Comparison of ENCODE assay signal across 23 cellular contexts in the genomic region with DNA sequence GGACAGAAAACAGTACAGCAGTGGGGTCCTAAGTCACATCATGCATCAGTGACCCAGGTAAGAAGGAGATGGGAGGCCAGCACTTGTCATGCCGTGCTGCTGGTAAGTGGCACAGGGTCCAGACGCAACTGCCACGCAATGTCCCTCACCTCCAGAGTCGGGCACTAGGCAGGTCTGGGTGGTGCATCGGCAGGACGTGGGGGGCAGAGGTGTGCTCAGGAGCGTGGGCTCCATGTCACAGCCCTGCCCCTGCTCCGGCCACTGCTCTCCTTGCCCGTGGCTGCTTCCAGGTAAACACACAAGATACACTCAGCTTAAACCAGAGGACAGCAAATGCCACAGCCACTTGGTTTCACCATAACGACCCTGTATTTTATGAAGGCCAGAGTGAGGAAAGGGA. TPM values are rescaled to one million over a fixed set of nuclear protein-coding genes. Genes with fewer than 3 reads are reported as not detected.
"Had no signal": no experiment of that assay in that cellular context is flagged by ENCODE, and none has a peak within 500 bp of the region (broad histone marks: within the 10 kb centered on the region; RNA-seq: fewer than 3 reads in every experiment).

No MANE protein-coding gene starts in this region.

- H3K9me3 ChIP-seq: left lung, pancreas, right lobe of liver, thyroid gland had no signal

- ATAC-seq: activated T-cell treated with anti-CD3 and anti-CD28 coated beads, Interleukin-2, amount 50 U/mL, for 72 hours; left lung; pancreas; right lobe of liver had no signal

- H3K4me1 ChIP-seq: left lung had no signal

- H3K27me3 ChIP-seq: cardiac muscle cell, left lung, pancreas, right lobe of liver, thyroid gland had no signal

- H3K4me1 Mint-ChIP-seq: activated naive CD8-positive, alpha-beta T cell treated with anti-CD3 and anti-CD28 coated beads, Interleukin-2, amount 10 ng/mL, durations not matched to agents 7 days and 5 days; natural killer cell had no signal

- H3K36me3 ChIP-seq: cardiac muscle cell, left lung, pancreas, right lobe of liver, thyroid gland had no signal

- H3K4me3 ChIP-seq: cardiac muscle cell, left lung, pancreas, right lobe of liver, skin epidermis, thyroid gland had no signal

- H3K27ac ChIP-seq: cardiac muscle cell, left lung, pancreas, right lobe of liver, skin epidermis, thyroid gland had no signal

- H3K4me3 Mint-ChIP-seq: activated CD4-positive, alpha-beta memory T cell treated with anti-CD3 and anti-CD28 coated beads for 36 hours; activated naive CD4-positive, alpha-beta T cell treated with anti-CD3 and anti-CD28 coated beads for 36 hours; activated naive CD8-positive, alpha-beta T cell treated with anti-CD3 and anti-CD28 coated beads, Interleukin-2, amount 10 ng/mL, durations not matched to agents 7 days and 5 days; activated T-cell treated with anti-CD3 and anti-CD28 coated beads, Interleukin-2, amount 50 U/mL, for 72 hours; dendritic cell treated with granulocyte-macrophage colony-stimulating factor and Interleukin-4, amounts not matched to agents 40 ng/mL and 50 ng/mL, for 4 days; mesothelial cell of epicardium; natural killer cell; T-helper 1 cell treated with Interleukin-12 subunit alpha and Interleukin-12 subunit beta and Interleukin-4 antibody, amounts not matched to agents 30 μg/mL and 1 μg/mL, for 36 hours had no signal

- H3K27me3 Mint-ChIP-seq: activated naive CD8-positive, alpha-beta T cell treated with anti-CD3 and anti-CD28 coated beads, Interleukin-2, amount 10 ng/mL, durations not matched to agents 7 days and 5 days had no signal

- DNase-seq: activated CD4-positive, alpha-beta memory T cell treated with anti-CD3 and anti-CD28 coated beads for 36 hours; activated CD4-positive, alpha-beta T cell treated with anti-CD3 and anti-CD28 coated beads for 4 hours; activated CD4-positive, CD25-positive, alpha-beta regulatory T cell; activated effector memory CD4-positive, alpha-beta T cell treated with Interleukin-2 at 50 U/mL for 16 hours; activated naive CD4-positive, alpha-beta T cell treated with anti-CD3 and anti-CD28 coated beads for 36 hours; activated naive CD8-positive, alpha-beta T cell treated with anti-CD3 and anti-CD28 coated beads, Interleukin-2, amount 10 ng/mL, durations not matched to agents 7 days and 5 days; activated T-cell treated with anti-CD3 and anti-CD28 coated beads, Interleukin-2, amount 50 U/mL, for 72 hours; effector memory CD4-positive, alpha-beta T cell; foreskin melanocyte; left lung; natural killer cell; right lobe of liver; stimulated activated CD8-positive, alpha-beta memory T cell treated with anti-CD3 and anti-CD28 coated beads, Interleukin-4, amount 100 ng/mL, for 48 hours; stimulated activated naive CD4-positive, alpha-beta T cell treated with Interleukin-2 at 50 U/mL for 16 hours; T1000; thyroid gland had no signal

- H3K36me3 Mint-ChIP-seq: activated CD4-positive, alpha-beta memory T cell treated with anti-CD3 and anti-CD28 coated beads for 36 hours; activated naive CD8-positive, alpha-beta T cell treated with anti-CD3 and anti-CD28 coated beads, Interleukin-2, amount 10 ng/mL, durations not matched to agents 7 days and 5 days; mesothelial cell of epicardium; natural killer cell had no signal

- H3K27ac Mint-ChIP-seq: activated CD4-positive, alpha-beta memory T cell treated with anti-CD3 and anti-CD28 coated beads for 36 hours; activated naive CD4-positive, alpha-beta T cell treated with anti-CD3 and anti-CD28 coated beads for 36 hours; activated naive CD8-positive, alpha-beta T cell treated with anti-CD3 and anti-CD28 coated beads, Interleukin-2, amount 10 ng/mL, durations not matched to agents 7 days and 5 days; activated T-cell treated with anti-CD3 and anti-CD28 coated beads, Interleukin-2, amount 50 U/mL, for 72 hours; dendritic cell treated with granulocyte-macrophage colony-stimulating factor and Interleukin-4, amounts not matched to agents 40 ng/mL and 50 ng/mL, for 4 days; mesothelial cell of epicardium; natural killer cell; T-helper 1 cell treated with Interleukin-12 subunit alpha and Interleukin-12 subunit beta and Interleukin-4 antibody, amounts not matched to agents 30 μg/mL and 1 μg/mL, for 36 hours had no signal

- H3K9me3 Mint-ChIP-seq: activated CD4-positive, alpha-beta memory T cell treated with anti-CD3 and anti-CD28 coated beads for 36 hours; activated naive CD4-positive, alpha-beta T cell treated with anti-CD3 and anti-CD28 coated beads for 36 hours; activated naive CD8-positive, alpha-beta T cell treated with anti-CD3 and anti-CD28 coated beads, Interleukin-2, amount 10 ng/mL, durations not matched to agents 7 days and 5 days; activated T-cell treated with anti-CD3 and anti-CD28 coated beads, Interleukin-2, amount 50 U/mL, for 72 hours; dendritic cell treated with granulocyte-macrophage colony-stimulating factor and Interleukin-4, amounts not matched to agents 40 ng/mL and 50 ng/mL, for 4 days; mesothelial cell of epicardium; natural killer cell; T-helper 1 cell treated with Interleukin-12 subunit alpha and Interleukin-12 subunit beta and Interleukin-4 antibody, amounts not matched to agents 30 μg/mL and 1 μg/mL, for 36 hours had no signal

RNA-seq across cellular contexts. Expression of a gene that starts 47.3 kb away (rescaled TPM):
- total RNA-seq: activated CD4-positive, alpha-beta memory T cell treated with anti-CD3 and anti-CD28 coated beads for 36 hours; activated naive CD4-positive, alpha-beta T cell treated with anti-CD3 and anti-CD28 coated beads for 36 hours; activated naive CD8-positive, alpha-beta T cell treated with anti-CD3 and anti-CD28 coated beads, Interleukin-2, amount 10 ng/mL, durations not matched to agents 7 days and 5 days; activated T-cell treated with anti-CD3 and anti-CD28 coated beads, Interleukin-2, amount 50 U/mL, for 72 hours; lung microvascular endothelial cell; natural killer cell had no signal
